ENCODE assay signal across 1 cellular context in genomic region chr1:63281753-63282152, GRCh38.
TF ChIP-seq lines count a peak whose summit lies in the region.

No MANE protein-coding gene starts in this region.

TF ChIP-seq in GM23338, 12 proteins besides CTCF, POLR2A, EP300 and RAD21 (continued from another document):
- TF ChIP-seq, protein P1, sequence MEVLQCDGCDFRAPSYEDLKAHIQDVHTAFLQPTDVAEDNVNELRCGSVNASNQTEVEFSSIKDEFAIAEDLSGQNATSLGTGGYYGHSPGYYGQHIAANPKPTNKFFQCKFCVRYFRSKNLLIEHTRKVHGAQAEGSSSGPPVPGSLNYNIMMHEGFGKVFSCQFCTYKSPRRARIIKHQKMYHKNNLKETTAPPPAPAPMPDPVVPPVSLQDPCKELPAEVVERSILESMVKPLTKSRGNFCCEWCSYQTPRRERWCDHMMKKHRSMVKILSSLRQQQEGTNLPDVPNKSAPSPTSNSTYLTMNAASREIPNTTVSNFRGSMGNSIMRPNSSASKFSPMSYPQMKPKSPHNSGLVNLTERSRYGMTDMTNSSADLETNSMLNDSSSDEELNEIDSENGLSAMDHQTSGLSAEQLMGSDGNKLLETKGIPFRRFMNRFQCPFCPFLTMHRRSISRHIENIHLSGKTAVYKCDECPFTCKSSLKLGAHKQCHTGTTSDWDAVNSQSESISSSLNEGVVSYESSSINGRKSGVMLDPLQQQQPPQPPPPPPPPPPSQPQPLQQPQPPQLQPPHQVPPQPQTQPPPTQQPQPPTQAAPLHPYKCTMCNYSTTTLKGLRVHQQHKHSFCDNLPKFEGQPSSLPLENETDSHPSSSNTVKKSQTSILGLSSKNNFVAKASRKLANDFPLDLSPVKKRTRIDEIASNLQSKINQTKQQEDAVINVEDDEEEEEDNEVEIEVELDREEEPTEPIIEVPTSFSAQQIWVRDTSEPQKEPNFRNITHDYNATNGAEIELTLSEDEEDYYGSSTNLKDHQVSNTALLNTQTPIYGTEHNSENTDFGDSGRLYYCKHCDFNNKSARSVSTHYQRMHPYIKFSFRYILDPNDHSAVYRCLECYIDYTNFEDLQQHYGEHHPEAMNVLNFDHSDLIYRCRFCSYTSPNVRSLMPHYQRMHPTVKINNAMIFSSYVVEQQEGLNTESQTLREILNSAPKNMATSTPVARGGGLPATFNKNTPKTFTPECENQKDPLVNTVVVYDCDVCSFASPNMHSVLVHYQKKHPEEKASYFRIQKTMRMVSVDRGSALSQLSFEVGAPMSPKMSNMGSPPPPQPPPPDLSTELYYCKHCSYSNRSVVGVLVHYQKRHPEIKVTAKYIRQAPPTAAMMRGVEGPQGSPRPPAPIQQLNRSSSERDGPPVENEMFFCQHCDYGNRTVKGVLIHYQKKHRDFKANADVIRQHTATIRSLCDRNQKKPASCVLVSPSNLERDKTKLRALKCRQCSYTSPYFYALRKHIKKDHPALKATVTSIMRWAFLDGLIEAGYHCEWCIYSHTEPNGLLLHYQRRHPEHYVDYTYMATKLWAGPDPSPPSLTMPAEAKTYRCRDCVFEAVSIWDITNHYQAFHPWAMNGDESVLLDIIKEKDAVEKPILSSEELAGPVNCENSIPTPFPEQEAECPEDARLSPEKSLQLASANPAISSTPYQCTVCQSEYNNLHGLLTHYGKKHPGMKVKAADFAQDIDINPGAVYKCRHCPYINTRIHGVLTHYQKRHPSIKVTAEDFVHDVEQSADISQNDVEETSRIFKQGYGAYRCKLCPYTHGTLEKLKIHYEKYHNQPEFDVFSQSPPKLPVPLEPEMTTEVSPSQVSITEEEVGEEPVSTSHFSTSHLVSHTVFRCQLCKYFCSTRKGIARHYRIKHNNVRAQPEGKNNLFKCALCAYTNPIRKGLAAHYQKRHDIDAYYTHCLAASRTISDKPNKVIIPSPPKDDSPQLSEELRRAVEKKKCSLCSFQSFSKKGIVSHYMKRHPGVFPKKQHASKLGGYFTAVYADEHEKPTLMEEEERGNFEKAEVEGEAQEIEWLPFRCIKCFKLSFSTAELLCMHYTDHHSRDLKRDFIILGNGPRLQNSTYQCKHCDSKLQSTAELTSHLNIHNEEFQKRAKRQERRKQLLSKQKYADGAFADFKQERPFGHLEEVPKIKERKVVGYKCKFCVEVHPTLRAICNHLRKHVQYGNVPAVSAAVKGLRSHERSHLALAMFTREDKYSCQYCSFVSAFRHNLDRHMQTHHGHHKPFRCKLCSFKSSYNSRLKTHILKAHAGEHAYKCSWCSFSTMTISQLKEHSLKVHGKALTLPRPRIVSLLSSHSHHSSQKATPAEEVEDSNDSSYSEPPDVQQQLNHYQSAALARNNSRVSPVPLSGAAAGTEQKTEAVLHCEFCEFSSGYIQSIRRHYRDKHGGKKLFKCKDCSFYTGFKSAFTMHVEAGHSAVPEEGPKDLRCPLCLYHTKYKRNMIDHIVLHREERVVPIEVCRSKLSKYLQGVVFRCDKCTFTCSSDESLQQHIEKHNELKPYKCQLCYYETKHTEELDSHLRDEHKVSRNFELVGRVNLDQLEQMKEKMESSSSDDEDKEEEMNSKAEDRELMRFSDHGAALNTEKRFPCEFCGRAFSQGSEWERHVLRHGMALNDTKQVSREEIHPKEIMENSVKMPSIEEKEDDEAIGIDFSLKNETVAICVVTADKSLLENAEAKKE (CRISPR knock-in tag; IDR thresholded peaks at IDR 0.05) = no peak
- TF ChIP-seq STAT1 (IDR thresholded peaks at IDR 0.05; ENCODE audit: unreplicated experiment) (no peak), JUNB (IDR thresholded peaks at IDR 0.05; ENCODE audit: unreplicated experiment) (no peak), EZH2 (IDR thresholded peaks at IDR 0.05; ENCODE audit: low read depth, unreplicated experiment) (no peak), ZNF114 (CRISPR knock-in tag; IDR thresholded peaks at IDR 0.05) (no peak), EZH2phosphoT487 (IDR thresholded peaks at IDR 0.05; ENCODE audit: unreplicated experiment) (no peak), ZNF331 (CRISPR knock-in tag; IDR thresholded peaks at IDR 0.05; ENCODE audit: low read depth) (no peak), POLR2AphosphoS5 (IDR thresholded peaks at IDR 0.05; ENCODE audit: low read depth) (no peak), CREB1 (CRISPR knock-in tag; IDR thresholded peaks at IDR 0.05; ENCODE audit: low read depth) (no peak)
